ENCODE assay signal across 43 cellular contexts in the genomic region with DNA sequence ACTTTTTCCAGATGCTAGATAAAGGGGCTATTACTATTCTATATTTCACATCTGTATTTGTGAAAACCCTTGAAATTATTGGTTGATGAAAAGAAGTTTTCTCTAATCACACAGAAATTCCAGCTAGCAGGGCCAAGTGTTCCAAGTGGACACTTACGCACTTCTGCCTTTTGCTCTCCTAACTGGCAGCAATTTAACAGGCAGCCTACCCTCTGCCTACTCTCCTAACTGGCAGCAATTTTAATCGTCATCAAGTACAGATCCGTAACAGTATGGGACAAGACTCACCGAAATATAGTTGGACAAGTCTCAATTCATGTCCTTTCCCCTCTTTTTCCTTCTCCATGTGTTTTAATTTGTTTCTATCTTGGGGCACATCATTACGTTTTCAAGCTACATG. TPM values are rescaled to one million over a fixed set of nuclear protein-coding genes. Genes with fewer than 3 reads are reported as not detected.
"Had no signal": no experiment of that assay in that cellular context is flagged by ENCODE, and none has a peak within 500 bp of the region (broad histone marks: within the 10 kb centered on the region; RNA-seq: fewer than 3 reads in every experiment).

No MANE protein-coding gene starts in this region.

- H3K27ac ChIP-seq: adrenal gland, ascending aorta, body of pancreas, brain microvascular endothelial cell, breast epithelium, cardiac muscle cell had no signal

- H3K27me3 ChIP-seq: adrenal gland, ascending aorta, body of pancreas, brain microvascular endothelial cell, breast epithelium, cardiac muscle cell had no signal

- H3K4me1 ChIP-seq: adrenal gland, ascending aorta, body of pancreas, breast epithelium had no signal

- H3K4me1 Mint-ChIP-seq: activated naive CD4-positive, alpha-beta T cell treated with anti-CD3 and anti-CD28 coated beads, Interleukin-2, amount 10 ng/mL, durations not matched to agents 7 days and 5 days; activated naive CD4-positive, alpha-beta T cell treated with anti-CD3 and anti-CD28 coated beads, Interleukin-2, amount 50 U/mL, for 24 hours; activated naive CD8-positive, alpha-beta T cell treated with anti-CD3 and anti-CD28 coated beads for 36 hours; activated naive CD8-positive, alpha-beta T cell treated with anti-CD3 and anti-CD28 coated beads, Interleukin-2, amount 10 ng/mL, durations not matched to agents 7 days and 5 days; activated naive CD8-positive, alpha-beta T cell treated with anti-CD3 and anti-CD28 coated beads, Interleukin-2, amount 50 U/mL, for 24 hours; activated T-helper 17 cell treated with anti-CD3 and anti-CD28 coated beads, Interleukin-2, amount 50 U/mL, for 72 hours; central memory CD8-positive, alpha-beta T cell had no signal

- H3K36me3 Mint-ChIP-seq: activated naive CD4-positive, alpha-beta T cell treated with anti-CD3 and anti-CD28 coated beads, Interleukin-2, amount 10 ng/mL, durations not matched to agents 7 days and 5 days; activated naive CD4-positive, alpha-beta T cell treated with anti-CD3 and anti-CD28 coated beads, Interleukin-2, amount 50 U/mL, for 24 hours; activated naive CD8-positive, alpha-beta T cell; activated naive CD8-positive, alpha-beta T cell treated with anti-CD3 and anti-CD28 coated beads for 36 hours; activated naive CD8-positive, alpha-beta T cell treated with anti-CD3 and anti-CD28 coated beads, Interleukin-2, amount 10 ng/mL, durations not matched to agents 7 days and 5 days; brain had no signal

- DNase-seq: activated effector memory CD4-positive, alpha-beta T cell treated with anti-CD3 and anti-CD28 coated beads, Interleukin-2, amount 50 U/mL, for 16 hours; activated effector memory CD4-positive, alpha-beta T cell treated with Interleukin-2 at 50 U/mL for 16 hours; activated gamma-delta T cell; activated gamma-delta T cell treated with Interleukin-2 at 50 U/mL for 16 hours; activated naive CD4-positive, alpha-beta T cell; activated naive CD4-positive, alpha-beta T cell treated with anti-CD3 and anti-CD28 coated beads for 36 hours; activated naive CD4-positive, alpha-beta T cell treated with anti-CD3 and anti-CD28 coated beads, Interleukin-2, amount 10 ng/mL, durations not matched to agents 7 days and 5 days; activated naive CD4-positive, alpha-beta T cell treated with anti-CD3 and anti-CD28 coated beads, Interleukin-2, amount 50 U/mL, for 16 hours; activated naive CD4-positive, alpha-beta T cell treated with Interleukin-2 at 50 U/mL for 16 hours; activated naive CD8-positive, alpha-beta T cell treated with anti-CD3 and anti-CD28 coated beads for 36 hours; activated naive CD8-positive, alpha-beta T cell treated with anti-CD3 and anti-CD28 coated beads, Interleukin-2, amount 10 ng/mL, durations not matched to agents 7 days and 5 days; activated naive CD8-positive, alpha-beta T cell treated with anti-CD3 and anti-CD28 coated beads, Interleukin-2, amount 50 U/mL, for 24 hours; activated T-cell treated with anti-CD3 and anti-CD28 coated beads, Interleukin-2, amount 50 U/mL, for 1 hour; activated T-cell treated with anti-CD3 and anti-CD28 coated beads, Interleukin-2, amount 50 U/mL, for 24 hours; activated T-cell treated with anti-CD3 and anti-CD28 coated beads, Interleukin-2, amount 50 U/mL, for 4 hours; activated T-cell treated with anti-CD3 and anti-CD28 coated beads, Interleukin-2, amount 50 U/mL, for 48 hours; activated T-cell treated with anti-CD3 and anti-CD28 coated beads, Interleukin-2, amount 50 U/mL, for 72 hours; adrenal gland; amniotic stem cell; anterior cingulate cortex; aorta; body of pancreas; brain microvascular endothelial cell; caudate nucleus; central memory CD4-positive, alpha-beta T cell; cerebellar nuclear complex had no signal

- H3K9me3 ChIP-seq: adrenal gland, ascending aorta, body of pancreas, breast epithelium had no signal

- H3K27ac Mint-ChIP-seq: activated naive CD4-positive, alpha-beta T cell treated with anti-CD3 and anti-CD28 coated beads for 36 hours; activated naive CD4-positive, alpha-beta T cell treated with anti-CD3 and anti-CD28 coated beads, Interleukin-2, amount 10 ng/mL, durations not matched to agents 7 days and 5 days; activated naive CD4-positive, alpha-beta T cell treated with anti-CD3 and anti-CD28 coated beads, Interleukin-2, amount 50 U/mL, for 24 hours; activated naive CD8-positive, alpha-beta T cell; activated naive CD8-positive, alpha-beta T cell treated with anti-CD3 and anti-CD28 coated beads for 36 hours; activated naive CD8-positive, alpha-beta T cell treated with anti-CD3 and anti-CD28 coated beads, Interleukin-2, amount 10 ng/mL, durations not matched to agents 7 days and 5 days; activated naive CD8-positive, alpha-beta T cell treated with anti-CD3 and anti-CD28 coated beads, Interleukin-2, amount 50 U/mL, for 24 hours; activated T-cell treated with anti-CD3 and anti-CD28 coated beads, Interleukin-2, amount 50 U/mL, for 24 hours; activated T-cell treated with anti-CD3 and anti-CD28 coated beads, Interleukin-2, amount 50 U/mL, for 72 hours; activated T-helper 1 cell treated with anti-CD3 and anti-CD28 coated beads, Interleukin-12 subunit alpha, Interleukin-12 subunit beta, Interleukin-2, Interleukin-4 antibody, amounts not matched to agents 30 ng/mL and 10 ng/mL and 1 ng/mL, durations not matched to agents 14 hours and 24 hours and 36 hours; activated T-helper 17 cell treated with anti-CD3 and anti-CD28 coated beads, Interleukin-2, amount 50 U/mL, for 72 hours; activated T-helper 2 cell treated with anti-CD3 and anti-CD28 coated beads, Interferon-gamma antibody, Interleukin-2, Interleukin-4, amounts not matched to agents 10 μg/mL and 5 μg/mL and 100 μg/mL, durations not matched to agents 14 hours and 24 hours and 36 hours; brain had no signal

- FAIRE-seq: astrocyte, bronchial epithelial cell had no signal

- H3K9me3 Mint-ChIP-seq: activated naive CD8-positive, alpha-beta T cell treated with anti-CD3 and anti-CD28 coated beads for 36 hours; activated naive CD8-positive, alpha-beta T cell treated with anti-CD3 and anti-CD28 coated beads, Interleukin-2, amount 10 ng/mL, durations not matched to agents 7 days and 5 days; activated T-helper 1 cell treated with anti-CD3 and anti-CD28 coated beads, Interleukin-12 subunit alpha, Interleukin-12 subunit beta, Interleukin-2, Interleukin-4 antibody, amounts not matched to agents 30 ng/mL and 10 ng/mL and 1 ng/mL, durations not matched to agents 14 hours and 24 hours and 36 hours had no signal

- H3K4me3 Mint-ChIP-seq: activated naive CD4-positive, alpha-beta T cell treated with anti-CD3 and anti-CD28 coated beads for 36 hours; activated naive CD4-positive, alpha-beta T cell treated with anti-CD3 and anti-CD28 coated beads, Interleukin-2, amount 10 ng/mL, durations not matched to agents 7 days and 5 days; activated naive CD4-positive, alpha-beta T cell treated with anti-CD3 and anti-CD28 coated beads, Interleukin-2, amount 50 U/mL, for 24 hours; activated naive CD8-positive, alpha-beta T cell; activated naive CD8-positive, alpha-beta T cell treated with anti-CD3 and anti-CD28 coated beads for 36 hours; activated naive CD8-positive, alpha-beta T cell treated with anti-CD3 and anti-CD28 coated beads, Interleukin-2, amount 10 ng/mL, durations not matched to agents 7 days and 5 days; activated naive CD8-positive, alpha-beta T cell treated with anti-CD3 and anti-CD28 coated beads, Interleukin-2, amount 50 U/mL, for 24 hours; activated T-cell treated with anti-CD3 and anti-CD28 coated beads, Interleukin-2, amount 50 U/mL, for 24 hours; activated T-cell treated with anti-CD3 and anti-CD28 coated beads, Interleukin-2, amount 50 U/mL, for 4 hours; activated T-cell treated with anti-CD3 and anti-CD28 coated beads, Interleukin-2, amount 50 U/mL, for 72 hours; activated T-helper 1 cell treated with anti-CD3 and anti-CD28 coated beads, Interleukin-12 subunit alpha, Interleukin-12 subunit beta, Interleukin-2, Interleukin-4 antibody, amounts not matched to agents 30 ng/mL and 10 ng/mL and 1 ng/mL, durations not matched to agents 14 hours and 24 hours and 36 hours; activated T-helper 17 cell treated with anti-CD3 and anti-CD28 coated beads, Interleukin-2, amount 50 U/mL, for 72 hours; brain; central memory CD8-positive, alpha-beta T cell had no signal

- H3K27me3 Mint-ChIP-seq: activated naive CD4-positive, alpha-beta T cell treated with anti-CD3 and anti-CD28 coated beads, Interleukin-2, amount 10 ng/mL, durations not matched to agents 7 days and 5 days; activated naive CD4-positive, alpha-beta T cell treated with anti-CD3 and anti-CD28 coated beads, Interleukin-2, amount 50 U/mL, for 24 hours; activated naive CD8-positive, alpha-beta T cell; activated naive CD8-positive, alpha-beta T cell treated with anti-CD3 and anti-CD28 coated beads for 36 hours; activated naive CD8-positive, alpha-beta T cell treated with anti-CD3 and anti-CD28 coated beads, Interleukin-2, amount 10 ng/mL, durations not matched to agents 7 days and 5 days; activated naive CD8-positive, alpha-beta T cell treated with anti-CD3 and anti-CD28 coated beads, Interleukin-2, amount 50 U/mL, for 24 hours; activated T-cell treated with anti-CD3 and anti-CD28 coated beads, Interleukin-2, amount 50 U/mL, for 24 hours; activated T-helper 17 cell treated with anti-CD3 and anti-CD28 coated beads, Interleukin-2, amount 50 U/mL, for 72 hours; central memory CD8-positive, alpha-beta T cell had no signal

- H3K4me3 ChIP-seq: adrenal gland, ascending aorta, body of pancreas, breast epithelium, cardiac muscle cell had no signal

- ATAC-seq: activated naive CD4-positive, alpha-beta T cell treated with anti-CD3 and anti-CD28 coated beads, Interleukin-2, amount 50 U/mL, for 72 hours; activated naive CD8-positive, alpha-beta T cell treated with anti-CD3 and anti-CD28 coated beads, Interleukin-2, amount 50 U/mL, for 24 hours; activated T-cell treated with anti-CD3 and anti-CD28 coated beads, Interleukin-2, amount 50 U/mL, for 4 hours; activated T-cell treated with anti-CD3 and anti-CD28 coated beads, Interleukin-2, amount 50 U/mL, for 72 hours; activated T-helper 17 cell treated with anti-CD3 and anti-CD28 coated beads, Interleukin-2, amount 50 U/mL, for 72 hours; body of pancreas had no signal

- H3K36me3 ChIP-seq: adrenal gland, ascending aorta, brain microvascular endothelial cell, breast epithelium, cardiac muscle cell had no signal

RNA-seq across cellular contexts. Expression of gene LRRC30, which starts 12.1 kb away (rescaled TPM):
- total RNA-seq: activated naive CD4-positive, alpha-beta T cell treated with anti-CD3 and anti-CD28 coated beads for 36 hours; activated naive CD4-positive, alpha-beta T cell treated with anti-CD3 and anti-CD28 coated beads, Interleukin-2, amount 50 U/mL, for 72 hours; activated naive CD8-positive, alpha-beta T cell treated with anti-CD3 and anti-CD28 coated beads for 36 hours; activated naive CD8-positive, alpha-beta T cell treated with anti-CD3 and anti-CD28 coated beads, Interleukin-2, amount 10 ng/mL, durations not matched to agents 7 days and 5 days; activated T-cell treated with anti-CD3 and anti-CD28 coated beads, Interleukin-2, amount 50 U/mL, for 4 hours; activated T-cell treated with anti-CD3 and anti-CD28 coated beads, Interleukin-2, amount 50 U/mL, for 72 hours; activated T-helper 1 cell treated with anti-CD3 and anti-CD28 coated beads, Interleukin-12 subunit alpha, Interleukin-12 subunit beta, Interleukin-2, Interleukin-4 antibody, amounts not matched to agents 30 ng/mL and 10 ng/mL and 1 ng/mL, durations not matched to agents 14 hours and 24 hours and 36 hours; activated T-helper 17 cell treated with anti-CD3 and anti-CD28 coated beads, Interleukin-2, amount 50 U/mL, for 72 hours; activated T-helper 2 cell treated with anti-CD3 and anti-CD28 coated beads, Interferon-gamma antibody, Interleukin-2, Interleukin-4, amounts not matched to agents 10 μg/mL and 5 μg/mL and 100 μg/mL, durations not matched to agents 14 hours and 24 hours and 36 hours; adrenal gland; aorta; ascending aorta; astrocyte; body of pancreas; breast epithelium; bronchial epithelial cell; cardiac muscle cell; cardiac septum; cerebellum; chondrocyte had no signal
- polyA plus RNA-seq: adipose tissue, adrenal gland, aorta, cardiac muscle cell had no signal
